Comparison of ENCODE assay signal across 8 cellular contexts in the genomic region with DNA sequence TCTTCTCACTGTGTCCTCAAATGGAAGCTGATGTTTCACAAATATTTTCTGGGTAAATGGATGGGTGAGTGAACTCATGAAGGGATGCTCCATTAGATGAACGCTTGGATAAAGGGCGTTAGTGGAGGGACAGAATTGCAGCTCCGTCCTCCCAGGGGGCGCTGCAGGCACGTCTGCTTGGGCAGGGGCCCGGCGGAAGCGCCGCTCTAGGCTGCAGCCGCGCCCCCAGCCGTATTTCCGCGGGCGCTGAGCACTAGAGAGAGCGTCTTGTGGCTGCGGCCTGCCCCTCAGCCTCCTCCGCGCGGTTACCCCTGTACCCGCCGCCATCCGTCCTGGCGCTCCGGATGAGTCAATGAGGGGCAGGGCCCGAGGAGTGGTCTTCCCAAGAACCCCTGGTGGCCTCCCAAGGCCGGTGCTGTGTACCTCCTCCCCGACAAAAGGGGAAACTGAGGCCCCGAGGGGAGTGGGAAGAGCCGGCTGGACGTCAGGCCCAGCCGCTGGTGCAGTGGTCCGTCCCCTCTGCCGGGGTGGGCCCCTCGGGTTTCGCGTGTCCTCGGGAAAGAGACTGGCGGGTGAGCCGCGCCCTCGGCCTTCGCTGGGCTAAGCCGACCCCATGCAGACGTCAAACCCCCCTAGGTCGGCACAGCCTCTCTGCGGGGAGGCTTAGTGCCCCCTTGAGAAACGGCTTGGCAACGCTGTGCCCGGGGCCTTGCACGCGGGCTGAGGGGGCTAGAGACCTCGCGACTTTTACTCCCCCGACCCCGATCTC. TPM values are rescaled to one million over a fixed set of nuclear protein-coding genes. Genes with fewer than 3 reads are reported as not detected.
DNase-seq lines count a peak whose midpoint lies in the region; ATAC-seq, FAIRE-seq and TF ChIP-seq lines count a peak whose summit lies in the region.

No MANE protein-coding gene starts in this region.

- peak; percentile 84 for TF ChIP-seq CTCF in psoas muscle (IDR thresholded peaks at IDR 0.05)

- intact Hi-C loops in right cardiac atrium (cut with DNase I), result no loop called here
- intact Hi-C loops in psoas muscle (cut with DNase I), result loop anchor here in 1 of 2 donors (1.0 kb wide), 1 partner anchor 10 kb away; no protein-coding TSS in a partner anchor

- peak; percentile 83 for DNase-seq in NCI-H187 (lab: John Stamatoyannopoulos, UW)
- DNase-seq in T-helper 17 cell, result peak; percentile 87 to 92 (median 91)
- DNase-seq in anterior cingulate cortex (lab: John Stamatoyannopoulos, UW), result peak in 55 of 58 donors; percentile 18 to 93 (median 77)
- peak; percentile 94 to 98 (median 97) for DNase-seq in right cardiac atrium
- peak; percentile 95 to 96 for DNase-seq in psoas muscle
- peak; percentile 94 for DNase-seq in urothelium cell line (ENCODE audit: low spot score)

- H3K9me3 ChIP-seq in T-helper 17 cell (ENCODE audit: control insufficient read depth, low read length, poor library complexity, severe bottlenecking), result no peaks in the 10 kb centered on the region
- no peaks in the 10 kb centered on the region for H3K9me3 ChIP-seq in right cardiac atrium (ENCODE audit: control insufficient read depth, low read length)
- no peaks in the 10 kb centered on the region for H3K9me3 ChIP-seq in psoas muscle

- peaks cover 17% of the 10 kb centered on the region for H3K36me3 Mint-ChIP-seq in T-helper 17 cell (ENCODE audit: low read depth)

- peak overlapping the region; percentile 80 for H3K27ac Mint-ChIP-seq in T-helper 17 cell

- TF ChIP-seq POLR2A in GM15510 (IDR thresholded peaks at IDR 0.05; ENCODE audit: borderline replicate concordance, extremely low read depth, insufficient read length), result peak; percentile 96

- H3K4me3 ChIP-seq in right cardiac atrium (ENCODE audit: low read length) (peak overlapping the region; percentile 76), psoas muscle (peak overlapping the region; percentile 93)

- ATAC-seq in HG02938 (IDR thresholded peaks at IDR 0.05; ENCODE audit: unreplicated experiment) (peak; percentile 76), T-helper 17 cell (peak; percentile 99), right cardiac atrium (peak; percentile 93), psoas muscle (peak; percentile 92 to 97 (median 94))

- H3K4me1 ChIP-seq in right cardiac atrium (ENCODE audit: control insufficient read depth, insufficient read depth, low read length) (peaks cover 3% of the 10 kb centered on the region), psoas muscle (peaks cover 14% of the 10 kb centered on the region)

- H3K4me1 Mint-ChIP-seq in T-helper 17 cell, result peaks cover 27% of the 10 kb centered on the region

- no peak for FAIRE-seq in urothelium cell line (lab: Jason Lieb, UNC)

- H3K4me3 Mint-ChIP-seq in T-helper 17 cell, result peak overlapping the region; percentile 82

- 1% methylated on average over 56 of the region's 56 CpGs for WGBS in right cardiac atrium
- WGBS in psoas muscle, 3 donors, result 1 to 2% (median 1%) methylated on average over 51 to 56 of the region's 56 CpGs

- H3K27ac ChIP-seq in right cardiac atrium (ENCODE audit: low read length), result peak overlapping the region; percentile 50
- peak overlapping the region; percentile 78 for H3K27ac ChIP-seq in psoas muscle

- no peaks in the 10 kb centered on the region for H3K27me3 ChIP-seq in right cardiac atrium (ENCODE audit: control insufficient read depth, insufficient read depth)
- H3K27me3 ChIP-seq in psoas muscle (ENCODE audit: insufficient read depth in 3 of 3, low read length in 2 of 3), result no peaks in the 10 kb centered on the region

- H3K27me3 Mint-ChIP-seq in T-helper 17 cell, result no peaks in the 10 kb centered on the region

- peaks cover 0 to 25% of the 10 kb centered on the region in 2 donors for H3K36me3 ChIP-seq in psoas muscle (ENCODE audit: insufficient read depth in 1 of 2, low read depth in 1 of 2)

RNA-seq across cellular contexts. Expression of gene SNHG17, which starts 11.5 kb away (rescaled TPM):
- 10 to 100 TPM; 69.2 to 99.4 TPM for total RNA-seq in T-helper 17 cell
- total RNA-seq in right cardiac atrium, result 10 to 100 TPM in 2 of 4 donors, 1 to 10 TPM in 2; 8.1 to 36.8 (median 9.4) TPM
- 8.6 TPM for polyA plus RNA-seq in right cardiac atrium
- total RNA-seq in psoas muscle, result 10 to 100 TPM in 2 of 4 donors, 1 to 10 TPM in 2; 4.6 to 26.0 (median 14.8) TPM
- polyA plus RNA-seq in psoas muscle, result 10 to 100 TPM; 13.3 to 19.4 (median 18.7) TPM

RNA-seq across cellular contexts. Expression of gene RALGAPB, which starts 26.0 kb away (rescaled TPM):
- total RNA-seq in T-helper 17 cell, result 10 to 100 TPM; 42.1 to 45.2 TPM
- 10 to 100 TPM; 21.2 to 26.9 (median 23.5) TPM for total RNA-seq in right cardiac atrium
- polyA plus RNA-seq in right cardiac atrium, result 8.3 TPM
- 10 to 100 TPM; 17.3 to 24.6 (median 18.8) TPM for total RNA-seq in psoas muscle
- polyA plus RNA-seq in psoas muscle, result 10 to 100 TPM in 2 of 3 donors, 1 to 10 TPM in 1; 7.5 to 27.3 (median 11.3) TPM

Comparison
In these comparisons a context has a peak if more than half of its experiments do, and no peak if none do; other contexts are left out.
1. Peak in every context shown above with its lines: DNase-seq, ATAC-seq, H3K4me3 ChIP-seq and H3K27ac ChIP-seq.